8 cellular contexts compared by ENCODE assay signal in genomic region chr2:18560797-18561085, GRCh38.
DNase-seq lines count a peak whose midpoint lies in the region; ATAC-seq and TF ChIP-seq lines count a peak whose summit lies in the region.

No MANE protein-coding gene starts in this region.

- H3K4me3 ChIP-seq in MM.1S (ENCODE audit: low read length): peak overlapping the region; percentile 78
- H3K4me3 ChIP-seq in retinal pigment epithelial cell (ENCODE audit: low read length): peak overlapping the region; percentile 74

- H3K36me3 ChIP-seq in MM.1S (replicated peaks; ENCODE audit: insufficient read depth, low read length): no peaks in the 10 kb centered on the region; the same call in 1 of the 2 replicates

- ATAC-seq in GM19351 (IDR thresholded peaks at IDR 0.05; ENCODE audit: unreplicated experiment) (peak; percentile 0), HG03571 (IDR thresholded peaks at IDR 0.05; ENCODE audit: unreplicated experiment) (no peak)

- no peaks in the 10 kb centered on the region for H3K27me3 ChIP-seq in MM.1S (replicated peaks; ENCODE audit: insufficient read depth, low read length)

- peak overlapping the region; percentile 86 for H2AFZ ChIP-seq in MM.1S (ENCODE audit: low read length)

- peak overlapping the region; percentile 95; the same call in 1 of the 2 replicates for H3K9ac ChIP-seq in MM.1S (ENCODE audit: low read length)

- H3K4me2 ChIP-seq in MM.1S (ENCODE audit: low read depth, low read length): peak overlapping the region; percentile 82

- H3K79me2 ChIP-seq in MM.1S (ENCODE audit: low read length): peaks cover 21% of the 10 kb centered on the region

- H4K20me1 ChIP-seq in MM.1S (ENCODE audit: insufficient read depth, low read length): no peaks in the 10 kb centered on the region

- H3K9me3 ChIP-seq in MM.1S (replicated peaks; ENCODE audit: insufficient read depth, low read length): no peaks in the 10 kb centered on the region

- no peaks in the 10 kb centered on the region for H3K9me2 ChIP-seq in MM.1S (replicated peaks; ENCODE audit: insufficient read depth, low read length)

- DNase-seq in MM.1S (no peak), epithelial cell of prostate (ENCODE audit: low read depth, low spot score) (no peak), retinal pigment epithelial cell (ENCODE audit: low read depth) (no peak), DMS79 (lab: John Stamatoyannopoulos, UW) (no peak), SHP77 (lab: John Stamatoyannopoulos, UW) (no peak), activated gamma-delta T cell treated with Interleukin-2 at 50 U/mL for 16 hours (no peak)

- H3F3A ChIP-seq in MM.1S (ENCODE audit: insufficient read depth, low read length): peaks cover 4% of the 10 kb centered on the region; the same call in 1 of the 2 replicates

- peaks cover 14% of the 10 kb centered on the region for H3K4me1 ChIP-seq in MM.1S (ENCODE audit: low read length)

- H3K27ac ChIP-seq in MM.1S (ENCODE audit: low read length) (peak overlapping the region; percentile 90; the same call in 1 of the 2 replicates), epithelial cell of prostate (peak overlapping the region; percentile 84)

- TF ChIP-seq CTCF in MM.1S (IDR thresholded peaks at IDR 0.05; ENCODE audit: low read length) (no peak), retinal pigment epithelial cell (conservative IDR thresholded peaks at IDR 0.05; ENCODE audit: low read depth, low read length) (no peak)
